14 cellular contexts compared by ENCODE assay signal in genomic region chr5:174998131-174998730, GRCh38.
"Had no signal": no experiment of that assay in that cellular context is flagged by ENCODE, and none has a peak within 500 bp of the region (broad histone marks: within the 10 kb centered on the region; RNA-seq: fewer than 3 reads in every experiment).

No MANE protein-coding gene starts in this region.

- H3K27me3 ChIP-seq: testis had no signal

- H3K27me3 Mint-ChIP-seq: activated CD4-positive, alpha-beta T cell treated with anti-CD3 and anti-CD28 coated beads, Interleukin-2, amount 10 ng/mL, durations not matched to agents 24 days and 14 days; activated naive CD8-positive, alpha-beta T cell treated with anti-CD3 and anti-CD28 coated beads, Interleukin-2, amount 10 ng/mL, durations not matched to agents 7 days and 5 days had no signal

- H3K9me3 ChIP-seq: testis had no signal

- H3K27ac Mint-ChIP-seq: activated CD4-positive, alpha-beta T cell treated with anti-CD3 and anti-CD28 coated beads, Interleukin-2, amount 10 ng/mL, durations not matched to agents 24 days and 14 days; activated naive CD8-positive, alpha-beta T cell treated with anti-CD3 and anti-CD28 coated beads, Interleukin-2, amount 10 ng/mL, durations not matched to agents 7 days and 5 days; nephron; stimulated activated naive CD8-positive, alpha-beta T cell treated with anti-CD3 and anti-CD28 coated beads, Interleukin-15, Interleukin-2, amounts not matched to agents 100 ng/mL and 50 ng/mL, for 24 hours; T-helper 1 cell treated with Interleukin-12 subunit alpha and Interleukin-12 subunit beta and Interleukin-4 antibody, amounts not matched to agents 30 μg/mL and 1 μg/mL, for 36 hours; WTC11 had no signal

- H3K27ac ChIP-seq: testis had no signal

- H3K4me3 ChIP-seq: testis had no signal

- ATAC-seq: WTC11 had no signal

- H3K36me3 Mint-ChIP-seq: activated naive CD8-positive, alpha-beta T cell treated with anti-CD3 and anti-CD28 coated beads, Interleukin-2, amount 10 ng/mL, durations not matched to agents 7 days and 5 days had no signal

- H3K4me1 Mint-ChIP-seq: nephron, WTC11 had no signal

- H3K4me1 ChIP-seq: testis had no signal

- DNase-seq: activated CD4-positive, alpha-beta T cell treated with anti-CD3 and anti-CD28 coated beads, Interleukin-2, amount 10 ng/mL, durations not matched to agents 24 days and 14 days; activated effector memory CD4-positive, alpha-beta T cell treated with Interleukin-2 at 50 U/mL for 16 hours; activated naive CD8-positive, alpha-beta T cell treated with anti-CD3 and anti-CD28 coated beads, Interleukin-2, amount 10 ng/mL, durations not matched to agents 7 days and 5 days; activated T-cell treated with anti-CD3 and anti-CD28 coated beads, Interleukin-2, amount 50 U/mL, for 1 hour; aorta; foreskin melanocyte; head of caudate nucleus; stimulated activated CD4-positive, alpha-beta T cell treated with anti-CD3 and anti-CD28 coated beads, Interleukin-12 subunit alpha, Interleukin-12 subunit beta, amount 100 ng/mL, for 4 hours; stimulated activated CD4-positive, alpha-beta T cell treated with anti-CD3 and anti-CD28 coated beads, Interleukin-4, amount 100 ng/mL, for 1 hour; testis had no signal

- H3K4me3 Mint-ChIP-seq: activated CD4-positive, alpha-beta T cell treated with anti-CD3 and anti-CD28 coated beads, Interleukin-2, amount 10 ng/mL, durations not matched to agents 24 days and 14 days; activated naive CD8-positive, alpha-beta T cell treated with anti-CD3 and anti-CD28 coated beads, Interleukin-2, amount 10 ng/mL, durations not matched to agents 7 days and 5 days; nephron; stimulated activated naive CD8-positive, alpha-beta T cell treated with anti-CD3 and anti-CD28 coated beads, Interleukin-15, Interleukin-2, amounts not matched to agents 100 ng/mL and 50 ng/mL, for 24 hours; T-helper 1 cell treated with Interleukin-12 subunit alpha and Interleukin-12 subunit beta and Interleukin-4 antibody, amounts not matched to agents 30 μg/mL and 1 μg/mL, for 36 hours; WTC11 had no signal
